ENCODE assay signal across 27 cellular contexts in genomic region chr2:46708492-46708891, GRCh38. TPM values are rescaled to one million over a fixed set of nuclear protein-coding genes. Genes with fewer than 3 reads are reported as not detected.
A peak's percentile ranks its signal among the peaks of the same experiment; 100 is the strongest.
DNase-seq lines count a peak whose midpoint lies in the region; ATAC-seq, FAIRE-seq and TF ChIP-seq lines count a peak whose summit lies in the region.
"Had no signal": no experiment of that assay in that cellular context is flagged by ENCODE, and none has a peak within 500 bp of the region (broad histone marks: within the 10 kb centered on the region; RNA-seq: fewer than 3 reads in every experiment).

No MANE protein-coding gene starts in this region.

- H3K27ac ChIP-seq in A549 (peak overlapping the region in 1 of 2 experiments; percentile 0; a peak in 2 of 6 replicates), IMR-90 (ENCODE audit: insufficient read depth, low read length) (no peak overlapping the region), H1 (ENCODE audit: low read depth, low read length) (no peak overlapping the region), thoracic aorta (peak overlapping the region; percentile 17 to 19)
- no peak overlapping the region for H3K27ac ChIP-seq in CD8-positive, alpha-beta memory T cell (ENCODE audit: low read depth, low read length)
- H3K27ac ChIP-seq: BLaER1 treated with 17β-estradiol and CSF1 and Interleukin-3, amounts not matched to agents 10 nM and 100 nM; HL-60; RWPE1 had no signal

- H3K9ac ChIP-seq in IMR-90 (ENCODE audit: low read depth, low read length) (no peak overlapping the region), H1 (replicated peaks in 1 of 4; ENCODE audit: extremely low read depth in 1 of 4, low read depth in 3 of 4, low read length in 3 of 4) (no peak overlapping the region)
- H3K9ac ChIP-seq: BLaER1 treated with 17β-estradiol and CSF1 and Interleukin-3, amounts not matched to agents 10 nM and 100 nM had no signal

- no peak overlapping the region for H2AK9ac ChIP-seq in IMR-90 (replicated peaks; ENCODE audit: low read depth, low read length, poor library complexity)

- peaks cover 63% of the 10 kb centered on the region for H3K4me1 ChIP-seq in A549
- H3K4me1 ChIP-seq in IMR-90 (ENCODE audit: control insufficient read depth, insufficient read depth, low read length), result peaks cover 10% of the 10 kb centered on the region
- H3K4me1 ChIP-seq in H1 (replicated peaks in 1 of 4; ENCODE audit: control insufficient read depth in 3 of 4, insufficient read depth in 4 of 4, low read length in 3 of 4), result peaks cover 5 to 34% (median 13%) of the 10 kb centered on the region in 4 experiments
- peaks cover 14 to 76% of the 10 kb centered on the region in 2 donors for H3K4me1 ChIP-seq in thoracic aorta (ENCODE audit: control insufficient read depth in 1 of 2, low read depth in 2 of 2)
- peaks cover 4% of the 10 kb centered on the region for H3K4me1 ChIP-seq in CD8-positive, alpha-beta memory T cell (ENCODE audit: insufficient read depth, low read length)

- H3K79me2 ChIP-seq in H1 (ENCODE audit: control insufficient read depth in 1 of 2, insufficient read depth in 2 of 2, low read length in 2 of 2), result peaks cover 15 to 93% of the 10 kb centered on the region in 2 experiments

- POLR2A ChIA-PET in A549 (lab: Yijun Ruan, JAX) (no interaction called here), IMR-90 (lab: Charles Lee; ENCODE audit: unreplicated experiment) (no interaction called here), H1 (lab: Charles Lee; ENCODE audit: partially characterized antibody) (no interaction called here)
- POLR2A ChIA-PET in CD8-positive, alpha-beta memory T cell (lab: Charles Lee), result no interaction called here

- in situ Hi-C loops in IMR-90 (cut with MboI; ENCODE audit: low sequenced_read_pairs), result no loop called here

- H4K91ac ChIP-seq in IMR-90 (ENCODE audit: insufficient read depth, low read depth, low read length), result no peak overlapping the region
- no peak overlapping the region for H4K91ac ChIP-seq in H1 (replicated peaks; ENCODE audit: insufficient read length, low read length)

- no peak overlapping the region for H4K8ac ChIP-seq in IMR-90 (ENCODE audit: low read depth in 2 of 2, low read length in 2 of 2)
- no peak overlapping the region for H4K8ac ChIP-seq in H1 (ENCODE audit: extremely low read depth, insufficient read depth, low read length)

- no peak overlapping the region for H3K14ac ChIP-seq in IMR-90 (replicated peaks; ENCODE audit: low read depth, low read length)
- no peak overlapping the region for H3K14ac ChIP-seq in H1 (ENCODE audit: insufficient read length)

- 82% methylated on average over 2 of the region's 2 CpGs for whole genome bisulfite sequencing in A549 (ENCODE audit: missing lambda C conversion rate)
- no CpG with 5 or more reads among the region's 2 CpGs for WGBS in IMR-90 (ENCODE audit: extremely low coverage in 2 of 2, insufficient read length in 1 of 2), 2 experiments
- 87% methylated on average over 2 of the region's 2 CpGs; no CpG with 5 or more reads in 1 of the 2 experiments for WGBS in H1 (ENCODE audit: extremely low coverage in 1 of 2, insufficient coverage in 1 of 2, insufficient read length in 1 of 2, insufficient replicate concordance in 2 of 2, low coverage in 1 of 2, low lambda C conversion rate in 2 of 2, missing lambda C conversion rate in 1 of 2), 2 experiments

- H3K9me3 ChIP-seq in A549 (peaks cover 13% of the 10 kb centered on the region; the same call in 2 of the 3 replicates), IMR-90 (ENCODE audit: control insufficient read depth, insufficient read depth, low read length) (peaks cover 2% of the 10 kb centered on the region; the same call in 1 of the 2 replicates), H1 (ENCODE audit: insufficient read depth in 2 of 2, low read depth in 1 of 2, low read length in 1 of 2) (peaks cover 0 to 5% of the 10 kb centered on the region in 2 experiments; a peak in 1 of 4 replicates), thoracic aorta (no peaks in the 10 kb centered on the region)
- peaks cover 5% of the 10 kb centered on the region for H3K9me3 ChIP-seq in CD8-positive, alpha-beta memory T cell (ENCODE audit: low read length)

- H3K9me3 Mint-ChIP-seq in CD8-positive, alpha-beta memory T cell, result peaks cover 0 to 10% (median 6%) of the 10 kb centered on the region in 5 donors
- H3K9me3 Mint-ChIP-seq: CD4-positive, alpha-beta T cell had no signal

- H2AFZ ChIP-seq in IMR-90 (replicated peaks; ENCODE audit: low read length, poor library complexity) (no peak overlapping the region), H1 (ENCODE audit: low read length) (no peak overlapping the region)

- H3K56ac ChIP-seq in IMR-90 (ENCODE audit: extremely low read depth, insufficient read depth, low read length) (no peak overlapping the region), H1 (replicated peaks; ENCODE audit: insufficient read length, low read depth, low read length) (no peak overlapping the region)

- dilution Hi-C loops in IMR-90 (cut with HindIII; ENCODE audit: low sequenced_read_pairs, unreplicated experiment), result no loop called here

- no peak for DNase-seq in A549 (ENCODE audit: low read depth in 1 of 2, low spot score in 1 of 2)
- DNase-seq in IMR-90, result no peak
- DNase-seq in H1 (ENCODE audit: low read depth in 1 of 2, low spot score in 2 of 2), result no peak
- DNase-seq in thoracic aorta (ENCODE audit: low spot score), result no peak
- no peak for DNase-seq in CD8-positive, alpha-beta memory T cell
- no peak for DNase-seq in EL
- DNase-seq in A172 (ENCODE audit: low spot score), result no peak
- DNase-seq: 8988T; AML-193; Caco-2; CD4-positive, alpha-beta T cell; GDM1; Karpas-422; NCI-H1092; NCI-H1417 treated with DMSO at 0.1 percent for 48 hours; NCI-H1694 treated with DMSO at 0.1 percent for 48 hours; NCI-H2081; NCI-H2227 treated with DMSO at 0.1 percent for 48 hours; NCI-H510A; NCI-H69; SHP77 treated with DMSO at 0.1 percent for 48 hours had no signal

- no peak overlapping the region for H2BK12ac ChIP-seq in H1 (ENCODE audit: low read depth, low read length)

- H3K4me1 Mint-ChIP-seq in CD8-positive, alpha-beta memory T cell, result peaks cover 27 to 35% (median 34%) of the 10 kb centered on the region in 3 donors

- H4K5ac ChIP-seq in IMR-90 (ENCODE audit: low read depth, low read length) (no peak overlapping the region), H1 (ENCODE audit: insufficient read length, low read depth, low read length) (no peak overlapping the region)

- BruUV-seq in IMR-90 (replicated peaks; lab: Mats Ljungman, UMichigan), result no TSS peak

- CTCF ChIA-PET in A549 (lab: Yijun Ruan, JAX), result interaction anchor here (1.1 to 1.3 kb wide), 2 partner anchors 9 to 12 kb away, joined by 3 read pairs; no protein-coding TSS in a partner anchor
- CTCF ChIA-PET in IMR-90 (lab: Yijun Ruan, JAX), result no interaction called here
- CTCF ChIA-PET in H1 (lab: Charles Lee; ENCODE audit: partially characterized antibody), result no interaction called here
- CTCF ChIA-PET in CD8-positive, alpha-beta memory T cell (lab: Charles Lee), result no interaction called here

- no peak overlapping the region for H2BK120ac ChIP-seq in IMR-90 (ENCODE audit: low read depth, low read length)
- H2BK120ac ChIP-seq in H1 (replicated peaks; ENCODE audit: low read depth, low read length), result no peak overlapping the region

- H2BK5ac ChIP-seq in IMR-90 (ENCODE audit: low read depth, low read length, poor library complexity, severe bottlenecking), result no peak overlapping the region
- no peak overlapping the region for H2BK5ac ChIP-seq in H1 (ENCODE audit: low read depth, low read length)

- H3K27me3 ChIP-seq in IMR-90 (ENCODE audit: control insufficient read depth, insufficient read depth, low read length), result no peaks in the 10 kb centered on the region
- H3K27me3 ChIP-seq in H1 (replicated peaks in 1 of 4; ENCODE audit: control insufficient read depth in 3 of 4, extremely low read depth in 1 of 4, insufficient read depth in 3 of 4, low read length in 3 of 4), result no peaks in the 10 kb centered on the region
- H3K27me3 ChIP-seq in thoracic aorta (replicated peaks; ENCODE audit: insufficient read depth), result no peaks in the 10 kb centered on the region
- no peaks in the 10 kb centered on the region for H3K27me3 ChIP-seq in CD8-positive, alpha-beta memory T cell (ENCODE audit: insufficient read depth, low read length, poor library complexity, severe bottlenecking)
- H3K27me3 ChIP-seq: BLaER1 treated with 17β-estradiol and CSF1 and Interleukin-3, amounts not matched to agents 10 nM and 100 nM had no signal

- H3K9me1 ChIP-seq in IMR-90 (ENCODE audit: insufficient read depth, low read length), result peaks cover 11% of the 10 kb centered on the region

- H3K4ac ChIP-seq in IMR-90 (ENCODE audit: low read depth, low read length) (no peak overlapping the region), H1 (replicated peaks; ENCODE audit: insufficient read length, low read depth, low read length) (no peak overlapping the region)

- H3K36me3 ChIP-seq in IMR-90 (ENCODE audit: control insufficient read depth, insufficient read depth, low read length) (no peaks in the 10 kb centered on the region), H1 (ENCODE audit: control insufficient read depth in 2 of 4, insufficient read depth in 4 of 4, low read length in 3 of 4) (no peaks in the 10 kb centered on the region), thoracic aorta (no peaks in the 10 kb centered on the region)
- H3K36me3 ChIP-seq in CD8-positive, alpha-beta memory T cell (ENCODE audit: insufficient read depth, low read length), result no peaks in the 10 kb centered on the region

- FAIRE-seq in A549 (lab: Jason Lieb, UNC) (no peak), H1 (lab: Jason Lieb, UNC) (peak; percentile 32)
- FAIRE-seq: GM12878 had no signal

- no peak overlapping the region for H3K18ac ChIP-seq in IMR-90 (ENCODE audit: low read depth, low read length)
- H3K18ac ChIP-seq in H1 (ENCODE audit: extremely low read depth, low read length), result no peak overlapping the region

- no peak overlapping the region for H3K4me3 ChIP-seq in A549
- no peak overlapping the region for H3K4me3 ChIP-seq in IMR-90 (ENCODE audit: insufficient read depth, low read depth, low read length)
- no peak overlapping the region for H3K4me3 ChIP-seq in H1 (ENCODE audit: extremely low read depth in 1 of 4, insufficient read depth in 2 of 4, low read depth in 3 of 4, low read length in 4 of 4)
- H3K4me3 ChIP-seq in thoracic aorta, result no peak overlapping the region
- H3K4me3 ChIP-seq in CD8-positive, alpha-beta memory T cell (ENCODE audit: low read length), result no peak overlapping the region
- H3K4me3 ChIP-seq: BLaER1 treated with 17β-estradiol and CSF1 and Interleukin-3, amounts not matched to agents 10 nM and 100 nM; GM12878 had no signal

- H2BK15ac ChIP-seq in IMR-90 (ENCODE audit: low read depth, low read length) (no peak overlapping the region), H1 (ENCODE audit: low read length) (no peak overlapping the region)

- no peak overlapping the region for H3K27ac Mint-ChIP-seq in CD8-positive, alpha-beta memory T cell
- H3K27ac Mint-ChIP-seq: CD4-positive, alpha-beta T cell had no signal

- TF ChIP-seq POLR2A in A549 (IDR thresholded peaks at IDR 0.05; ENCODE audit: low read length) (no peak), IMR-90 (IDR thresholded peaks at IDR 0.05; ENCODE audit: low read depth, low read length) (no peak), H1 (IDR thresholded peaks at IDR 0.05; ENCODE audit: control extremely low read depth in 1 of 2, low read depth in 2 of 2, low read length in 2 of 2) (no peak)

- TF ChIP-seq EP300 in A549 (IDR thresholded peaks at IDR 0.05) (no peak), H1 (IDR thresholded peaks at IDR 0.05; ENCODE audit: borderline replicate concordance in 1 of 2, low read depth in 2 of 2, low read length in 2 of 2) (no peak)

- no peak for TF ChIP-seq CTCF in A549 (IDR thresholded peaks at IDR 0.05)
- TF ChIP-seq CTCF in IMR-90 (conservative IDR thresholded peaks at IDR 0.05; ENCODE audit: low read depth, low read length), result no peak
- TF ChIP-seq CTCF in H1 (IDR thresholded peaks at IDR 0.05; ENCODE audit: control extremely low read depth in 1 of 3, insufficient read depth in 1 of 3, low read depth in 1 of 3, low read length in 3 of 3), result no peak
- TF ChIP-seq CTCF in thoracic aorta (IDR thresholded peaks at IDR 0.05), result no peak

- H3K23me2 ChIP-seq in H1 (ENCODE audit: low read depth, low read length), result peaks cover 5% of the 10 kb centered on the region; the same call in 1 of the 2 replicates

- H3K79me1 ChIP-seq in IMR-90 (ENCODE audit: low read depth in 1 of 2, low read length in 2 of 2) (peaks cover 0 to 51% of the 10 kb centered on the region in 2 experiments; a peak in 2 of 4 replicates), H1 (ENCODE audit: low read depth, low read length) (no peaks in the 10 kb centered on the region; the same call in 1 of the 2 replicates)

- no peak overlapping the region for H2AK5ac ChIP-seq in IMR-90 (ENCODE audit: low read depth, low read length)
- no peak overlapping the region for H2AK5ac ChIP-seq in H1 (ENCODE audit: low read depth, low read length)

- intact Hi-C loops in IMR-90 (cut with micrococcal nuclease), result no loop called here

- no peaks in the 10 kb centered on the region for H3K27me3 Mint-ChIP-seq in CD8-positive, alpha-beta memory T cell
- H3K27me3 Mint-ChIP-seq: CD4-positive, alpha-beta T cell had no signal

- H4K20me1 ChIP-seq in IMR-90 (ENCODE audit: insufficient read depth, low read length), result peaks cover 92% of the 10 kb centered on the region
- peaks cover 5 to 6% of the 10 kb centered on the region in 2 experiments for H4K20me1 ChIP-seq in H1 (replicated peaks in 1 of 2; ENCODE audit: control insufficient read depth in 1 of 2, insufficient read depth in 2 of 2, low read length in 2 of 2)

- peaks cover 0 to 12% (median 4%) of the 10 kb centered on the region in 3 donors for H3K36me3 Mint-ChIP-seq in CD8-positive, alpha-beta memory T cell

- H2BK20ac ChIP-seq in IMR-90 (ENCODE audit: low read depth, low read length) (no peak overlapping the region), H1 (ENCODE audit: low read length) (no peak overlapping the region)

- TF ChIP-seq RAD21 in A549 (conservative IDR thresholded peaks at IDR 0.05 in 1 of 2, IDR thresholded peaks at IDR 0.05 in 1 of 2) (no peak), IMR-90 (IDR thresholded peaks at IDR 0.05; ENCODE audit: low read length) (no peak), H1 (IDR thresholded peaks at IDR 0.05 in 1 of 2, conservative IDR thresholded peaks at IDR 0.05 in 1 of 2; ENCODE audit: low read depth in 2 of 2, low read length in 2 of 2) (no peak)

- H3K4me2 ChIP-seq in A549, result peak overlapping the region; percentile 86; the same call in 2 of the 3 replicates
- H3K4me2 ChIP-seq in IMR-90 (ENCODE audit: low read depth, low read length), result no peak overlapping the region
- H3K4me2 ChIP-seq in H1 (ENCODE audit: insufficient read depth in 1 of 2, low read depth in 2 of 2, low read length in 2 of 2), result no peak overlapping the region
- H3K4me2 ChIP-seq: BLaER1 treated with 17β-estradiol and CSF1 and Interleukin-3, amounts not matched to agents 10 nM and 100 nM had no signal

- peak in 1 of 2 experiments; percentile 38; a peak in 3 of 6 replicates for ATAC-seq in A549
- no peak for ATAC-seq in IMR-90 (ENCODE audit: low read depth)
- no peak for ATAC-seq in thoracic aorta (ENCODE audit: insufficient number of reproducible peaks, low FRiP score, low read depth)
- ATAC-seq: GM12878, HCT116, Panc1 had no signal

- H3K23ac ChIP-seq in IMR-90 (ENCODE audit: low read depth, low read length) (peak overlapping the region; percentile 41; the same call in 1 of the 2 replicates), H1 (ENCODE audit: insufficient read length) (no peak overlapping the region)

- no peak overlapping the region for H3K4me3 Mint-ChIP-seq in CD8-positive, alpha-beta memory T cell
- H3K4me3 Mint-ChIP-seq: CD4-positive, alpha-beta T cell had no signal

RNA-seq across cellular contexts. Expression of gene SOCS5, which starts 9.4 kb away (rescaled TPM):
- 36.3 and 37.6 TPM in 2 replicates for polyA plus RNA-seq in A549 (2011; rRNA removed)
- 10.2 and 11.9 TPM in 2 replicates for polyA plus RNA-seq in A549 (2012; cell fraction: cytosol; rRNA removed)
- 6.6 and 9.4 TPM in 2 replicates for polyA plus RNA-seq in A549 (2012; cell fraction: nucleus; rRNA removed)
- 28.2 to 34.0 TPM (median 32.4 TPM) in 3 replicates for polyA plus RNA-seq in A549 (2017; fragmentation: RNase III; extraction: RNeasy Plus Mini Kit Qiagen cat#74134 plus additional on column Dnase treatment)
- 41.1 and 41.3 TPM in 2 replicates for polyA minus RNA-seq in A549 (2011; rRNA and poly(A)+ RNA removed)
- total RNA-seq in IMR-90 (2012; rRNA removed), result 169 and 222 TPM in 2 replicates
- 37.5 and 38.4 TPM in 2 replicates for polyA plus RNA-seq in IMR-90 (2012; rRNA removed)
- polyA plus RNA-seq in IMR-90 (2012; cell fraction: cytosol; rRNA removed), result 11.7 and 18.8 TPM in 2 replicates
- polyA plus RNA-seq in IMR-90 (2012; cell fraction: nucleus; rRNA removed; ENCODE audit: low replicate concordance), result 12.5 and 48.7 TPM in 2 replicates
- total RNA-seq in H1 (2021; fragmentation: NEBNext Ultra II Directional; extraction: Animal tissue kit (Norgen Biotek cat#: 25700)), result 15.6 and 16.6 TPM in 2 replicates
- 5.6 and 8.5 TPM in 2 replicates for polyA plus RNA-seq in H1 (2011; rRNA removed)
- 8.5 TPM for polyA plus RNA-seq in H1 (2011; cell fraction: cytosol; rRNA removed)
- 6.9 TPM for polyA plus RNA-seq in H1 (2011; cell fraction: nucleus; rRNA removed)
- 8.5 to 13.2 TPM (median 10.3 TPM) in 4 replicates for polyA plus RNA-seq in H1 (2012, experiment 1 of 2)
- polyA plus RNA-seq in H1 (2012, experiment 2 of 2), result 1.0 TPM
- 7.5 TPM for polyA plus RNA-seq in H1 (2013, experiment 1 of 2)
- 7.3 TPM for polyA plus RNA-seq in H1 (2013, experiment 2 of 2)
- 30.0 and 36.8 TPM in 2 replicates for polyA minus RNA-seq in H1 (2011; rRNA and poly(A)+ RNA removed)
- 13.9 TPM for polyA minus RNA-seq in H1 (2011; cell fraction: cytosol; rRNA and poly(A)+ RNA removed)
- 34.4 TPM for polyA minus RNA-seq in H1 (2011; cell fraction: nucleus; rRNA and poly(A)+ RNA removed)
- total RNA-seq in thoracic aorta, result 10 to 100 TPM; 31.5 to 59.8 TPM
- 1 to 10 TPM; 7.8 to 8.0 TPM for total RNA-seq in CD8-positive, alpha-beta memory T cell
- polyA plus RNA-seq in CD8-positive, alpha-beta memory T cell, result 4.8 TPM
- 35.5 and 36.6 TPM in 2 replicates for total RNA-seq in A172 (2014; rRNA removed; shearing (Covaris generic))

Comparison
In these comparisons a context has a peak if more than half of its experiments do, and no peak if none do; other contexts are left out.
1. H3K27ac ChIP-seq: peak in thoracic aorta (2 of 2); none in IMR-90 (single experiment), H1 (single experiment) and CD8-positive, alpha-beta memory T cell (single experiment).